In the genomic region with DNA sequence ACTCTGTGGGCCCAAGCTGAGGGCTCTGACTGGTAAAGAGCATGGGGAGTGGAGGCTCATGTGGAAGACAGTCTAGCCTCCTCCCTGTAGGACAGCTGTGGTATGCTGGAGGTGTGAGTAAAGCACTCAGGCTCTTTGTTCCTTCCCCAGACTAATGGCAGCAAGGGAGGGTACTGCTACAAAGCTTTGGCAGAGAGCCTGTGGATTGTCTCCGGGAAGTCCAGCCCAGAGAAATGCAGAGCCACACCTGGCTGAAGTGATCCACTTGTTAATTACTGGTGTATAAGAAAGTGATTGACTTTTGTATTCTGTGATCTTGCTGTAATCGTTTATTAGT, we compare ENCODE assay signal across 14 cellular contexts.
DNase-seq lines count a peak whose midpoint lies in the region; ATAC-seq and TF ChIP-seq lines count a peak whose summit lies in the region.
"Had no signal": no experiment of that assay in that cellular context is flagged by ENCODE, and none has a peak within 500 bp of the region (broad histone marks: within the 10 kb centered on the region; RNA-seq: fewer than 3 reads in every experiment).

No MANE protein-coding gene starts in this region.

- no peaks in the 10 kb centered on the region for H3K9me3 Mint-ChIP-seq in HFFc6

- H3K36me3 ChIP-seq in osteoblast (ENCODE audit: insufficient read depth, low read length), result no peaks in the 10 kb centered on the region
- no peaks in the 10 kb centered on the region for H3K36me3 ChIP-seq in tibial artery
- H3K36me3 ChIP-seq: suprapubic skin had no signal

- ATAC-seq in GM21390 (IDR thresholded peaks at IDR 0.05; ENCODE audit: unreplicated experiment) (peak; percentile 28), HG02870 (IDR thresholded peaks at IDR 0.05; ENCODE audit: unreplicated experiment) (peak; percentile 33)
- ATAC-seq: activated T-helper 17 cell treated with anti-CD3 and anti-CD28 coated beads, Interleukin-2, amount 50 U/mL, for 72 hours had no signal

- peaks cover 2% of the 10 kb centered on the region for H3K27me3 Mint-ChIP-seq in HFFc6 (ENCODE audit: insufficient read depth)
- H3K27me3 Mint-ChIP-seq: CD4-positive, CD25-positive, alpha-beta regulatory T cell had no signal

- H3K79me2 ChIP-seq in osteoblast (ENCODE audit: insufficient read depth, low read length), result no peaks in the 10 kb centered on the region

- H4K20me1 ChIP-seq in osteoblast (ENCODE audit: insufficient read depth, low read length), result no peaks in the 10 kb centered on the region

- TF ChIP-seq CTCF in osteoblast (IDR thresholded peaks at IDR 0.05; ENCODE audit: extremely low read depth, low read depth, low read length), result no peak
- TF ChIP-seq CTCF in tibial artery (IDR thresholded peaks at IDR 0.05), result no peak
- TF ChIP-seq CTCF in lower leg skin (IDR thresholded peaks at IDR 0.05), result no peak
- no peak for TF ChIP-seq CTCF in HFFc6 (IDR thresholded peaks at IDR 0.05)

- DNase-seq in NCI-H69 (lab: John Stamatoyannopoulos, UW), result peak; percentile 60
- no peak for DNase-seq in osteoblast (ENCODE audit: insufficient read length, low spot score, missing footprints)
- DNase-seq in tibial artery, result no peak
- no peak for DNase-seq in lower leg skin (ENCODE audit: low spot score in 2 of 2)
- DNase-seq in activated CD4-positive, alpha-beta T cell treated with anti-CD3 and anti-CD28 coated beads, Interleukin-2, amount 50 U/mL, for 4 hours, result no peak
- no peak for DNase-seq in HFFc6
- DNase-seq: activated CD4-positive, alpha-beta memory T cell treated with anti-CD3 and anti-CD28 coated beads for 36 hours; aorta; Right ventricle myocardium superior had no signal

- peaks cover 11% of the 10 kb centered on the region for H3K4me1 ChIP-seq in osteoblast (ENCODE audit: insufficient read depth, low read length)
- no peaks in the 10 kb centered on the region for H3K4me1 ChIP-seq in tibial artery
- H3K4me1 ChIP-seq: suprapubic skin had no signal

- H3K27ac ChIP-seq in osteoblast (ENCODE audit: low read depth, low read length) (no peak overlapping the region), tibial artery (no peak overlapping the region)
- H3K27ac ChIP-seq: suprapubic skin had no signal

- intact Hi-C loops in tibial artery (cut with DNase I; ENCODE audit: low total_unique reads), result no loop called here
- intact Hi-C loops in lower leg skin (cut with DNase I; ENCODE audit: low total_unique reads), result no loop called here

- H3K27me3 ChIP-seq in osteoblast (ENCODE audit: insufficient read depth, low read length), result no peaks in the 10 kb centered on the region
- no peaks in the 10 kb centered on the region for H3K27me3 ChIP-seq in tibial artery
- H3K27me3 ChIP-seq: suprapubic skin had no signal

- H3K27ac Mint-ChIP-seq in HFFc6, result no peak overlapping the region
- H3K27ac Mint-ChIP-seq: activated CD4-positive, alpha-beta memory T cell treated with anti-CD3 and anti-CD28 coated beads for 36 hours; activated T-helper 17 cell treated with anti-CD3 and anti-CD28 coated beads, Interleukin-2, amount 50 U/mL, for 72 hours; CD4-positive, CD25-positive, alpha-beta regulatory T cell had no signal

- peak overlapping the region; percentile 27 for H3K4me2 ChIP-seq in osteoblast (ENCODE audit: insufficient read depth, low read length)

- H3K4me3 Mint-ChIP-seq in HFFc6, result no peak overlapping the region
- H3K4me3 Mint-ChIP-seq: activated CD4-positive, alpha-beta memory T cell treated with anti-CD3 and anti-CD28 coated beads for 36 hours; activated T-helper 17 cell treated with anti-CD3 and anti-CD28 coated beads, Interleukin-2, amount 50 U/mL, for 72 hours; CD4-positive, CD25-positive, alpha-beta regulatory T cell had no signal

- 72 to 86% methylated on average over 2 of the region's 2 CpGs for WGBS in lower leg skin, 2 donors

- H3K4me3 ChIP-seq in osteoblast (ENCODE audit: insufficient read depth, low read length) (no peak overlapping the region), tibial artery (no peak overlapping the region), lower leg skin (ENCODE audit: low read depth, poor library complexity, severe bottlenecking) (no peak overlapping the region)
- H3K4me3 ChIP-seq: suprapubic skin had no signal

- H3K9me3 ChIP-seq in osteoblast (ENCODE audit: low read depth, low read length) (no peaks in the 10 kb centered on the region), tibial artery (peaks cover 0 to 30% (median 12%) of the 10 kb centered on the region in 3 donors)
- H3K9me3 ChIP-seq: suprapubic skin had no signal

- peaks cover 8% of the 10 kb centered on the region; the same call in 1 of the 2 replicates for H3K4me1 Mint-ChIP-seq in HFFc6 (ENCODE audit: low read depth)
- H3K4me1 Mint-ChIP-seq: activated T-helper 17 cell treated with anti-CD3 and anti-CD28 coated beads, Interleukin-2, amount 50 U/mL, for 72 hours; CD4-positive, CD25-positive, alpha-beta regulatory T cell had no signal

- peak overlapping the region; percentile 84 for H2AFZ ChIP-seq in osteoblast (ENCODE audit: low read length)

- TF ChIP-seq POLR2A in lower leg skin (IDR thresholded peaks at IDR 0.05), result no peak

- H3K36me3 Mint-ChIP-seq in HFFc6 (ENCODE audit: low read depth), result no peaks in the 10 kb centered on the region
- H3K36me3 Mint-ChIP-seq: activated CD4-positive, alpha-beta memory T cell treated with anti-CD3 and anti-CD28 coated beads for 36 hours; CD4-positive, CD25-positive, alpha-beta regulatory T cell had no signal
